8 cellular contexts compared by ENCODE assay signal in genomic region chr11:122505304-122506006, GRCh38.
DNase-seq lines count a peak whose midpoint lies in the region; ATAC-seq and TF ChIP-seq lines count a peak whose summit lies in the region.

No MANE protein-coding gene starts in this region.

- WGBS in iPS DF 6.9 (ENCODE audit: insufficient coverage, insufficient read length): no CpG with 5 or more reads among the region's 8 CpGs

- H3K4me3 ChIP-seq in HAP-1: no peak overlapping the region
- no peak overlapping the region for H3K4me3 ChIP-seq in iPS DF 6.9 (ENCODE audit: low read length)
- H3K4me3 ChIP-seq in skeletal muscle satellite cell (ENCODE audit: low read length): no peak overlapping the region

- H3K9me3 ChIP-seq in HAP-1 (no peaks in the 10 kb centered on the region), iPS DF 6.9 (ENCODE audit: control insufficient read depth, insufficient read depth, low read length) (no peaks in the 10 kb centered on the region), skeletal muscle satellite cell (replicated peaks; ENCODE audit: low read length) (no peaks in the 10 kb centered on the region)

- H3K27ac Mint-ChIP-seq in T-helper 2 cell treated with Interferon-gamma antibody and Interleukin-4, amounts not matched to agents 5 μg/mL and 100 μg/mL, for 36 hours: no peak overlapping the region
- H3K27ac Mint-ChIP-seq in brain: peak overlapping the region; percentile 53 to 91 (median 87)

- no peaks in the 10 kb centered on the region for H3K36me3 ChIP-seq in HAP-1 (replicated peaks)
- H3K36me3 ChIP-seq in iPS DF 6.9 (ENCODE audit: control insufficient read depth, insufficient read depth, low read length): no peaks in the 10 kb centered on the region
- H3K36me3 ChIP-seq in skeletal muscle satellite cell (ENCODE audit: insufficient read depth, low read length): no peaks in the 10 kb centered on the region

- no peaks in the 10 kb centered on the region for H3K4me1 Mint-ChIP-seq in T-helper 2 cell treated with Interferon-gamma antibody and Interleukin-4, amounts not matched to agents 5 μg/mL and 100 μg/mL, for 36 hours (ENCODE audit: low read depth)
- peaks cover 22% of the 10 kb centered on the region for H3K4me1 Mint-ChIP-seq in brain

- H3K36me3 Mint-ChIP-seq in T-helper 2 cell treated with Interferon-gamma antibody and Interleukin-4, amounts not matched to agents 5 μg/mL and 100 μg/mL, for 36 hours (ENCODE audit: low read depth): no peaks in the 10 kb centered on the region
- no peaks in the 10 kb centered on the region for H3K36me3 Mint-ChIP-seq in brain

- H3K27ac ChIP-seq in iPS DF 6.9 (ENCODE audit: low read length): no peak overlapping the region

- H3K9ac ChIP-seq in skeletal muscle satellite cell (ENCODE audit: low read depth, low read length): no peak overlapping the region

- no peak for ATAC-seq in HG03045 (IDR thresholded peaks at IDR 0.05; ENCODE audit: unreplicated experiment)

- in situ Hi-C loops in HAP-1 (cut with MboI; ENCODE audit: low sequenced_read_pairs): loop anchor here (5.0 to 10.0 kb wide), 2 partner anchors 288 to 851 kb away; no protein-coding TSS in a partner anchor

- H3K4me2 ChIP-seq in skeletal muscle satellite cell (ENCODE audit: low read length): peak overlapping the region; percentile 7

- no peaks in the 10 kb centered on the region for H3K4me1 ChIP-seq in HAP-1
- peaks cover 2% of the 10 kb centered on the region; the same call in 1 of the 2 replicates for H3K4me1 ChIP-seq in iPS DF 6.9 (ENCODE audit: control insufficient read depth, insufficient read depth, low read length)
- H3K4me1 ChIP-seq in skeletal muscle satellite cell (ENCODE audit: control insufficient read depth, insufficient read depth, low read length): peaks cover 4% of the 10 kb centered on the region

- peaks cover 5% of the 10 kb centered on the region for H3K27me3 Mint-ChIP-seq in T-helper 2 cell treated with Interferon-gamma antibody and Interleukin-4, amounts not matched to agents 5 μg/mL and 100 μg/mL, for 36 hours (ENCODE audit: low read depth)
- no peaks in the 10 kb centered on the region for H3K27me3 Mint-ChIP-seq in brain

- peak; percentile 95 to 96 for TF ChIP-seq CTCF in brain (conservative IDR thresholded peaks at IDR 0.05)

- DNase-seq in Daoy (ENCODE audit: low read depth) (peak; percentile 85), HAP-1 (ENCODE audit: low spot score in 2 of 2) (peak; percentile 51 to 74), NCI-H128 (lab: John Stamatoyannopoulos, UW; ENCODE audit: unreplicated experiment) (peak; percentile 22), iPS DF 6.9 (ENCODE audit: low read depth, low spot score) (peak; percentile 66)
- peak; percentile 23 for DNase-seq in T-helper 2 cell treated with Interferon-gamma antibody and Interleukin-4, amounts not matched to agents 5 μg/mL and 100 μg/mL, for 36 hours (ENCODE audit: low spot score)

- H3K4me3 Mint-ChIP-seq in T-helper 2 cell treated with Interferon-gamma antibody and Interleukin-4, amounts not matched to agents 5 μg/mL and 100 μg/mL, for 36 hours: no peak overlapping the region
- peak overlapping the region in 2 of 5 experiments; percentile 27 to 65 for H3K4me3 Mint-ChIP-seq in brain

- H3K27me3 ChIP-seq in HAP-1 (ENCODE audit: low read depth) (peaks cover 14% of the 10 kb centered on the region), iPS DF 6.9 (ENCODE audit: control insufficient read depth, insufficient read depth, low read length) (no peaks in the 10 kb centered on the region), skeletal muscle satellite cell (ENCODE audit: control insufficient read depth, insufficient read depth, low read length) (peaks cover 39% of the 10 kb centered on the region)

- no peaks in the 10 kb centered on the region for H3K9me3 Mint-ChIP-seq in T-helper 2 cell treated with Interferon-gamma antibody and Interleukin-4, amounts not matched to agents 5 μg/mL and 100 μg/mL, for 36 hours
- H3K9me3 Mint-ChIP-seq in brain: peaks cover 0 to 3% (median 0%) of the 10 kb centered on the region in 5 experiments

Comparison
In these comparisons a context has a peak if more than half of its experiments do, and no peak if none do; other contexts are left out.
1. DNase-seq: peak in every context shown above with its lines; median percentile 85 in Daoy; 66 in iPS DF 6.9; 62 in HAP-1; 23 in T-helper 2 cell treated with Interferon-gamma antibody and Interleukin-4, amounts not matched to agents 5 μg/mL and 100 μg/mL, for 36 hours; 22 in NCI-H128.